In the genomic region with DNA sequence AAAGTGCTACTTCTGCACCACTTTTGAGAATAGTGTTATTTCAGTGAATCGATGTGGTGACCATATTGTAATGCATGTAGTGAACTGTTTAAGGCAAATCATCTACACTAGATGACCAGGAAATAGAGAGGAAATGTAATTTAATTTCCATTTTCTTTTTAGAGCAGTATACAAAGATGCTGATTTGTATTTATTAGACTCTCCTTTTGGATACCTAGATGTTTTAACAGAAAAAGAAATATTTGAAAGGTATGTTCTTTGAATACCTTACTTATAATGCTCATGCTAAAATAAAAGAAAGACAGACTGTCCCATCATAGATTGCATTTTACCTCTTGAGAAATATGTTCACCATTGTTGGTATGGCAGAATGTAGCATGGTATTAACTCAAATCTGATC, we compare ENCODE assay signal across 27 cellular contexts.
"Had no signal": no experiment of that assay in that cellular context is flagged by ENCODE, and none has a peak within 500 bp of the region (broad histone marks: within the 10 kb centered on the region; RNA-seq: fewer than 3 reads in every experiment).

No MANE protein-coding gene starts in this region.

- H3K27ac ChIP-seq: neural progenitor cell, ovary, parathyroid adenoma, psoas muscle, right lobe of liver, sigmoid colon, stomach, tibial artery, upper lobe of right lung, uterus had no signal

- H3K4me3 Mint-ChIP-seq: natural killer cell; nephron; neural progenitor cell; stimulated activated effector memory CD8-positive, alpha-beta T cell treated with anti-CD3 and anti-CD28 coated beads, Interleukin-12 subunit alpha, Interleukin-12 subunit beta, amount 100 ng/mL, for 72 hours; stimulated activated naive B cell treated with anti-CD40 and anti-IgM and Interleukin-4, amounts not matched to agents 10 μg/mL and 1 μg/mL and 100 μg/mL, for 72 hours; stimulated activated naive CD8-positive, alpha-beta T cell treated with anti-CD3 and anti-CD28 coated beads, Interleukin-15, Interleukin-2, amounts not matched to agents 100 ng/mL and 50 ng/mL, for 24 hours; type B pancreatic cell had no signal

- H3K27me3 Mint-ChIP-seq: progenitor cell of endocrine pancreas; stimulated activated naive B cell treated with anti-CD40 and anti-IgM and Interleukin-4, amounts not matched to agents 10 μg/mL and 1 μg/mL and 100 μg/mL, for 72 hours; stimulated activated naive CD8-positive, alpha-beta T cell treated with anti-CD3 and anti-CD28 coated beads, Interleukin-15, Interleukin-2, amounts not matched to agents 100 ng/mL and 50 ng/mL, for 24 hours; type B pancreatic cell had no signal

- H3K4me1 ChIP-seq: neural progenitor cell, parathyroid adenoma, psoas muscle, sigmoid colon, tibial artery, upper lobe of right lung, uterus had no signal

- H3K9me3 ChIP-seq: ovary, psoas muscle, right lobe of liver, sigmoid colon, stomach, tibial artery, transverse colon, upper lobe of right lung, uterus had no signal

- H3K4me1 Mint-ChIP-seq: natural killer cell; nephron; neural progenitor cell; stimulated activated effector memory CD8-positive, alpha-beta T cell treated with anti-CD3 and anti-CD28 coated beads, Interleukin-12 subunit alpha, Interleukin-12 subunit beta, amount 100 ng/mL, for 72 hours; stimulated activated naive B cell treated with anti-CD40 and anti-IgM and Interleukin-4, amounts not matched to agents 10 μg/mL and 1 μg/mL and 100 μg/mL, for 72 hours had no signal

- ATAC-seq: natural killer cell; psoas muscle; right cardiac atrium; right lobe of liver; stimulated activated effector memory CD8-positive, alpha-beta T cell treated with anti-CD3 and anti-CD28 coated beads, Interleukin-12 subunit alpha, Interleukin-12 subunit beta, amount 100 ng/mL, for 72 hours; stimulated activated naive B cell treated with anti-CD40 and anti-IgM and Interleukin-4, amounts not matched to agents 10 μg/mL and 1 μg/mL and 100 μg/mL, for 72 hours; upper lobe of right lung had no signal

- H3K9me3 Mint-ChIP-seq: nephron; neural progenitor cell; stimulated activated naive B cell treated with anti-CD40 and anti-IgM and Interleukin-4, amounts not matched to agents 10 μg/mL and 1 μg/mL and 100 μg/mL, for 72 hours; stimulated activated naive CD8-positive, alpha-beta T cell treated with anti-CD3 and anti-CD28 coated beads, Interleukin-15, Interleukin-2, amounts not matched to agents 100 ng/mL and 50 ng/mL, for 24 hours; type B pancreatic cell had no signal

- H3K27me3 ChIP-seq: neural progenitor cell, ovary, right lobe of liver, sigmoid colon, stomach, tibial artery, transverse colon, upper lobe of right lung, uterus had no signal

- H3K9ac ChIP-seq: neural progenitor cell, parathyroid adenoma had no signal

- DNase-seq: natural killer cell; occipital lobe; ovary; posterior cingulate gyrus; psoas muscle; right cardiac atrium; right lobe of liver; sigmoid colon; stimulated activated CD4-positive, alpha-beta T cell treated with anti-CD3 and anti-CD28 coated beads, Interleukin-15, amount 100 ng/mL, for 24 hours; stimulated activated CD4-positive, alpha-beta T cell treated with anti-CD3 and anti-CD28 coated beads, Interleukin-2, amount 100 ng/mL, for 24 hours; stimulated activated CD4-positive, alpha-beta T cell treated with anti-CD3 and anti-CD28 coated beads, Interleukin-2, amount 100 ng/mL, for 48 hours; stimulated activated CD4-positive, alpha-beta T cell treated with anti-CD3 and anti-CD28 coated beads, Interleukin-4, amount 100 ng/mL, for 24 hours; stimulated activated naive B cell treated with anti-CD40 and anti-IgM and Interleukin-4, amounts not matched to agents 10 μg/mL and 1 μg/mL and 100 μg/mL, for 72 hours; stimulated activated naive CD4-positive, alpha-beta T cell treated with Interleukin-2 at 50 U/mL for 16 hours; stomach; tibial artery; transverse colon; upper lobe of right lung; uterus had no signal

- H3K4me2 ChIP-seq: neural progenitor cell had no signal

- H3K36me3 Mint-ChIP-seq: natural killer cell; neural progenitor cell; stimulated activated effector memory CD8-positive, alpha-beta T cell treated with anti-CD3 and anti-CD28 coated beads, Interleukin-12 subunit alpha, Interleukin-12 subunit beta, amount 100 ng/mL, for 72 hours; stimulated activated naive B cell treated with anti-CD40 and anti-IgM and Interleukin-4, amounts not matched to agents 10 μg/mL and 1 μg/mL and 100 μg/mL, for 72 hours; type B pancreatic cell had no signal

- H3K27ac Mint-ChIP-seq: natural killer cell; nephron; neural progenitor cell; progenitor cell of endocrine pancreas; stimulated activated effector memory CD8-positive, alpha-beta T cell treated with anti-CD3 and anti-CD28 coated beads, Interleukin-12 subunit alpha, Interleukin-12 subunit beta, amount 100 ng/mL, for 72 hours; stimulated activated naive B cell treated with anti-CD40 and anti-IgM and Interleukin-4, amounts not matched to agents 10 μg/mL and 1 μg/mL and 100 μg/mL, for 72 hours; stimulated activated naive CD8-positive, alpha-beta T cell treated with anti-CD3 and anti-CD28 coated beads, Interleukin-15, Interleukin-2, amounts not matched to agents 100 ng/mL and 50 ng/mL, for 24 hours; type B pancreatic cell had no signal

- H3K4me3 ChIP-seq: neural progenitor cell, ovary, psoas muscle, right lobe of liver, sigmoid colon, stomach, tibial artery, transverse colon, upper lobe of right lung, uterus had no signal

- H2AFZ ChIP-seq: neural progenitor cell, parathyroid adenoma had no signal

- H3K36me3 ChIP-seq: neural progenitor cell, ovary, right lobe of liver, sigmoid colon, stomach, tibial artery, transverse colon, upper lobe of right lung, uterus had no signal

- H3K79me2 ChIP-seq: parathyroid adenoma had no signal

- FAIRE-seq: small intestine had no signal
